Comparison of ENCODE assay signal across 18 cellular contexts in the genomic region with DNA sequence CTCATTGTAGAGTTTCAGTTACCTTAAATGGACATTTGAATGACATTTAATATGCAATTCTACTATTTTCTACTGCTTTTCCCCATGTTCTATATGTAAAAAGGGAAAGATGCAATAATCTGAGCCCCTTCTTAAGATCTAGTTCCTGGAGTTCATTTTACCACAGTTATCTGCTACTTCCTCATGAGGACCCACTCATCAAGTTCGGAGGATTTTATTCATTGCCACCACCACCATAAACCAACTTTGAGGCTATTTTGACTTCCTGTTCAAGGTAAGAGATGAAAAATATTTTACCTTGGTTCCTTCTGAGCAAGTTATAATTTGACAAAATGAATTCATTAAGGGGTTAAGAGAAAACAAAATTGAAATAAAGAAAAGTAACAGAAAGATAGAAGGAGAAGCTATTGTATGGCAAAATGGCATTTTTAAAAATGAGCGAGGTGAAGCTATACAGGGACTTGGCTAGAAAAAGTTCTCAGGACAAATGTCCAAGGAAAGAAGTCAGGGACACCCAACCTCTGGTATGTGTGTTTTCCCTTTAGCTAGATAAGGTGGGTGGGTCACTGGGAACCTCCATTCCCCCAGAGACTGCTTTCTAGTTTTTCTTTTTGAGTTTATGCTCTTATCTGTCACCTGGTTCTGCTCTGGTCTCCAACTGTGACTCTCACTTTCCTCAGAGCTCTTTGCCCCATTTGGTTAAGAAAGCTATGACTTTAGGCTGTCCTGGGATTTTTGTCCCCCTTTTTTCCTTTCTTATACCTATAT. TPM values are rescaled to one million over a fixed set of nuclear protein-coding genes. Genes with fewer than 3 reads are reported as not detected.
A peak's percentile ranks its signal among the peaks of the same experiment; 100 is the strongest.
DNase-seq lines count a peak whose midpoint lies in the region; ATAC-seq and TF ChIP-seq lines count a peak whose summit lies in the region.
"Had no signal": no experiment of that assay in that cellular context is flagged by ENCODE, and none has a peak within 500 bp of the region (broad histone marks: within the 10 kb centered on the region; RNA-seq: fewer than 3 reads in every experiment).

No MANE protein-coding gene starts in this region.

- H3K9me3 Mint-ChIP-seq in activated T-cell treated with anti-CD3 and anti-CD28 coated beads, Interleukin-2, amount 50 U/mL, for 72 hours: no peaks in the 10 kb centered on the region
- H3K9me3 Mint-ChIP-seq in stimulated activated memory B cell treated with anti-CD40 and anti-IgM and Interleukin-4, amounts not matched to agents 10 μg/mL and 1 μg/mL and 100 μg/mL, for 72 hours: no peaks in the 10 kb centered on the region

- H3K27ac Mint-ChIP-seq in activated T-cell treated with anti-CD3 and anti-CD28 coated beads, Interleukin-2, amount 50 U/mL, for 72 hours: peak overlapping the region; percentile 66
- H3K27ac Mint-ChIP-seq in stimulated activated memory B cell treated with anti-CD40 and anti-IgM and Interleukin-4, amounts not matched to agents 10 μg/mL and 1 μg/mL and 100 μg/mL, for 72 hours: peak overlapping the region; percentile 64
- H3K27ac Mint-ChIP-seq: CD14-positive monocyte, H9 had no signal

- ATAC-seq in activated T-cell treated with anti-CD3 and anti-CD28 coated beads, Interleukin-2, amount 50 U/mL, for 72 hours (replicated peaks in 1 of 2): no peak
- peak; percentile 69 for ATAC-seq in GM21825 (IDR thresholded peaks at IDR 0.05; ENCODE audit: unreplicated experiment)
- ATAC-seq in HG03135 (IDR thresholded peaks at IDR 0.05; ENCODE audit: unreplicated experiment): peak; percentile 57
- ATAC-seq in stimulated activated memory B cell treated with anti-CD40 and anti-IgM and Interleukin-4, amounts not matched to agents 10 μg/mL and 1 μg/mL and 100 μg/mL, for 72 hours: peak; percentile 79
- no peak for ATAC-seq in sciatic nerve
- ATAC-seq: A549, gastrocnemius medialis had no signal

- no peak overlapping the region for H3K27ac ChIP-seq in RWPE1
- H3K27ac ChIP-seq: A549, colonic mucosa, gastrocnemius medialis had no signal

- intact Hi-C loops in sciatic nerve (cut with DNase I): no loop called here

- no peaks in the 10 kb centered on the region for H3K36me3 Mint-ChIP-seq in activated T-cell treated with anti-CD3 and anti-CD28 coated beads, Interleukin-2, amount 50 U/mL, for 72 hours (ENCODE audit: insufficient read depth in 2 of 2)
- no peaks in the 10 kb centered on the region for H3K36me3 Mint-ChIP-seq in stimulated activated memory B cell treated with anti-CD40 and anti-IgM and Interleukin-4, amounts not matched to agents 10 μg/mL and 1 μg/mL and 100 μg/mL, for 72 hours
- H3K36me3 Mint-ChIP-seq: CD14-positive monocyte had no signal

- no peak for DNase-seq in activated T-cell treated with anti-CD3 and anti-CD28 coated beads, Interleukin-2, amount 50 U/mL, for 72 hours
- DNase-seq in activated T-cell treated with anti-CD3 and anti-CD28 coated beads, Interleukin-2, amount 50 U/mL, for 48 hours: no peak
- DNase-seq in sciatic nerve (ENCODE audit: low spot score) (no peak), RWPE1 (ENCODE audit: low spot score) (no peak), DMS79 (lab: John Stamatoyannopoulos, UW) (no peak)
- DNase-seq: aorta; colonic mucosa; gastrocnemius medialis; H9; MG63; NCI-H1694 treated with DMSO at 0.1 percent for 48 hours; NCI-H510A treated with DMSO at 0.1 percent for 48 hours; stimulated activated naive CD4-positive, alpha-beta T cell treated with Interleukin-2 at 50 U/mL for 16 hours had no signal

- peaks cover 30% of the 10 kb centered on the region for H3K27me3 Mint-ChIP-seq in activated T-cell treated with anti-CD3 and anti-CD28 coated beads, Interleukin-2, amount 50 U/mL, for 72 hours (ENCODE audit: low read depth)
- H3K27me3 Mint-ChIP-seq in stimulated activated memory B cell treated with anti-CD40 and anti-IgM and Interleukin-4, amounts not matched to agents 10 μg/mL and 1 μg/mL and 100 μg/mL, for 72 hours: no peaks in the 10 kb centered on the region

- POLR2A ChIA-PET in RWPE1 (lab: Yijun Ruan, JAX; ENCODE audit: low non-redundant PET): no interaction called here

- TF ChIP-seq CTCF in RWPE1 (conservative IDR thresholded peaks at IDR 0.05; ENCODE audit: low read depth): no peak

- CTCF ChIA-PET in RWPE1 (lab: Yijun Ruan, JAX): interaction anchor here (1.2 kb wide), 1 partner anchor 15 kb away, joined by 4 read pairs; a partner anchor contains a TSS

- H3K4me3 Mint-ChIP-seq in activated T-cell treated with anti-CD3 and anti-CD28 coated beads, Interleukin-2, amount 50 U/mL, for 72 hours: peak overlapping the region in 1 of 2 donors; percentile 40
- H3K4me3 Mint-ChIP-seq in stimulated activated memory B cell treated with anti-CD40 and anti-IgM and Interleukin-4, amounts not matched to agents 10 μg/mL and 1 μg/mL and 100 μg/mL, for 72 hours: peak overlapping the region; percentile 33
- H3K4me3 Mint-ChIP-seq: CD14-positive monocyte, H9 had no signal

- peaks cover 11% of the 10 kb centered on the region for H3K4me1 Mint-ChIP-seq in activated T-cell treated with anti-CD3 and anti-CD28 coated beads, Interleukin-2, amount 50 U/mL, for 72 hours (ENCODE audit: low read depth)
- peaks cover 17% of the 10 kb centered on the region for H3K4me1 Mint-ChIP-seq in stimulated activated memory B cell treated with anti-CD40 and anti-IgM and Interleukin-4, amounts not matched to agents 10 μg/mL and 1 μg/mL and 100 μg/mL, for 72 hours
- H3K4me1 Mint-ChIP-seq: CD14-positive monocyte had no signal

RNA-seq across cellular contexts. Expression of a gene that starts 14.9 kb away (rescaled TPM):
- 10 to 100 TPM; 22.2 to 27.1 TPM for total RNA-seq in activated T-cell treated with anti-CD3 and anti-CD28 coated beads, Interleukin-2, amount 50 U/mL, for 72 hours
- total RNA-seq in sciatic nerve: 56.2 TPM

Comparison
In these comparisons a context has a peak if more than half of its experiments do, and no peak if none do; other contexts are left out.
1. ATAC-seq: peak in GM21825 (single experiment), HG03135 (single experiment) and stimulated activated memory B cell treated with anti-CD40 and anti-IgM and Interleukin-4, amounts not matched to agents 10 μg/mL and 1 μg/mL and 100 μg/mL, for 72 hours (single experiment); none in activated T-cell treated with anti-CD3 and anti-CD28 coated beads, Interleukin-2, amount 50 U/mL, for 72 hours (0 of 2) and sciatic nerve (single experiment).